Comparison of ENCODE assay signal across 1 cellular context in the genomic region with DNA sequence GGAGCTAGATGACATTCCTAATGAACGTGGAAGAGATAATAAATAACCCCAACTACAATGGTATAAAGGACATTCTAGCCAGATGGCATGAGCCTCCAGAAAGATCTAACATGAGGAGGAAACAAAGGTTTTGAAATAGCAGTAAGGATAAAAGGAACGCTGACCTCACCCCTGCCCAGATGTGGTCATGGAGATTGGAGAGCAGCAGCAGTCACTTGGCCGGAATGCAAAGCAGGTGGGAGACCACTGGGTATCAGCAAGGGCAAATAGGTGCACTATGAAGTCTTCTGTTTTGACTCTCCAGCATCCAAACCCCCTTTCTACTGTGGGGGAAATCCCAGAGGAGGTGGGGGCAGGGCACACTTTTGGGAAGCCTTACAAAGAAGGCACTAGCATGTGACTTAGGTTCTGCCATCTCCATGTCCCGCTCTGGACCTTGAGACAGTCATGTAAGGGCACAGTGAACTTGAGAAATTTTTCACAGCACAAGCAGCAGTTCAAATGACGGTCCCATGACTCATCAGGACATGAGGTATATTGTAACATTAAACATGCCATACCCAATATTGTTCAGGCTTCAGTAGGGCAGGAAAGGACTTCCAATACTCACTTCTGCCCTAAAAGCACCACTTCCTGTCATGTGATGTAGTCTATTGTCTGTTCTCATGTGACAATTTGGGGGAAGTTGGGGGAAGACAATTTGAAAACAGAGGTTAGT.
TF ChIP-seq lines count a peak whose summit lies in the region.

No MANE protein-coding gene starts in this region.

TF ChIP-seq in SK-N-SH, 30 proteins besides CTCF, POLR2A, EP300 and RAD21 (continued from another document):
- TF ChIP-seq, protein P1, sequence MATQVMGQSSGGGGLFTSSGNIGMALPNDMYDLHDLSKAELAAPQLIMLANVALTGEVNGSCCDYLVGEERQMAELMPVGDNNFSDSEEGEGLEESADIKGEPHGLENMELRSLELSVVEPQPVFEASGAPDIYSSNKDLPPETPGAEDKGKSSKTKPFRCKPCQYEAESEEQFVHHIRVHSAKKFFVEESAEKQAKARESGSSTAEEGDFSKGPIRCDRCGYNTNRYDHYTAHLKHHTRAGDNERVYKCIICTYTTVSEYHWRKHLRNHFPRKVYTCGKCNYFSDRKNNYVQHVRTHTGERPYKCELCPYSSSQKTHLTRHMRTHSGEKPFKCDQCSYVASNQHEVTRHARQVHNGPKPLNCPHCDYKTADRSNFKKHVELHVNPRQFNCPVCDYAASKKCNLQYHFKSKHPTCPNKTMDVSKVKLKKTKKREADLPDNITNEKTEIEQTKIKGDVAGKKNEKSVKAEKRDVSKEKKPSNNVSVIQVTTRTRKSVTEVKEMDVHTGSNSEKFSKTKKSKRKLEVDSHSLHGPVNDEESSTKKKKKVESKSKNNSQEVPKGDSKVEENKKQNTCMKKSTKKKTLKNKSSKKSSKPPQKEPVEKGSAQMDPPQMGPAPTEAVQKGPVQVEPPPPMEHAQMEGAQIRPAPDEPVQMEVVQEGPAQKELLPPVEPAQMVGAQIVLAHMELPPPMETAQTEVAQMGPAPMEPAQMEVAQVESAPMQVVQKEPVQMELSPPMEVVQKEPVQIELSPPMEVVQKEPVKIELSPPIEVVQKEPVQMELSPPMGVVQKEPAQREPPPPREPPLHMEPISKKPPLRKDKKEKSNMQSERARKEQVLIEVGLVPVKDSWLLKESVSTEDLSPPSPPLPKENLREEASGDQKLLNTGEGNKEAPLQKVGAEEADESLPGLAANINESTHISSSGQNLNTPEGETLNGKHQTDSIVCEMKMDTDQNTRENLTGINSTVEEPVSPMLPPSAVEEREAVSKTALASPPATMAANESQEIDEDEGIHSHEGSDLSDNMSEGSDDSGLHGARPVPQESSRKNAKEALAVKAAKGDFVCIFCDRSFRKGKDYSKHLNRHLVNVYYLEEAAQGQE (IDR thresholded peaks at IDR 0.05; ENCODE audit: low read depth, low read length), result no peak
- TF ChIP-seq, protein P2, sequence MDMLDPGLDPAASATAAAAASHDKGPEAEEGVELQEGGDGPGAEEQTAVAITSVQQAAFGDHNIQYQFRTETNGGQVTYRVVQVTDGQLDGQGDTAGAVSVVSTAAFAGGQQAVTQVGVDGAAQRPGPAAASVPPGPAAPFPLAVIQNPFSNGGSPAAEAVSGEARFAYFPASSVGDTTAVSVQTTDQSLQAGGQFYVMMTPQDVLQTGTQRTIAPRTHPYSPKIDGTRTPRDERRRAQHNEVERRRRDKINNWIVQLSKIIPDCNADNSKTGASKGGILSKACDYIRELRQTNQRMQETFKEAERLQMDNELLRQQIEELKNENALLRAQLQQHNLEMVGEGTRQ (IDR thresholded peaks at IDR 0.05; ENCODE audit: borderline replicate concordance, low read depth, low read length), result no peak
- TF ChIP-seq SMC3 (IDR thresholded peaks at IDR 0.05; ENCODE audit: low read depth, low read length) (no peak), RCOR1 (IDR thresholded peaks at IDR 0.05; ENCODE audit: low read length) (no peak), NRF1 (IDR thresholded peaks at IDR 0.05; ENCODE audit: low read depth, low read length) (no peak), RXRA (IDR thresholded peaks at IDR 0.05; ENCODE audit: borderline replicate concordance, low read depth) (peak; percentile 94; the same call in 1 of the 2 replicates), MEF2A (IDR thresholded peaks at IDR 0.05; ENCODE audit: borderline replicate concordance, low read depth) (peak; percentile 22; the same call in 1 of the 2 replicates), ELF1 (IDR thresholded peaks at IDR 0.05) (0 out of 2 replicates have a peak, but pooled peaks have one; percentile 12), GATA2 (CRISPR knock-in tag; IDR thresholded peaks at IDR 0.05) (no peak), IRF3 (IDR thresholded peaks at IDR 0.05; ENCODE audit: low read depth, low read length) (no peak), NFIC (IDR thresholded peaks at IDR 0.05; ENCODE audit: borderline replicate concordance) (peak; percentile 56), TCF12 (IDR thresholded peaks at IDR 0.05) (peak; percentile 84; the same call in 1 of the 2 replicates), POLR2AphosphoS5 (IDR thresholded peaks at IDR 0.05; ENCODE audit: low read depth, low read length) (peak; percentile 39; the same call in 1 of the 2 replicates), MXI1 (IDR thresholded peaks at IDR 0.05; ENCODE audit: low read depth, low read length) (no peak), JUND (IDR thresholded peaks at IDR 0.05) (peak; percentile 83), YY1 (IDR thresholded peaks at IDR 0.05; ENCODE audit: low read depth) (no peak), SIN3A (IDR thresholded peaks at IDR 0.05; ENCODE audit: borderline replicate concordance, low read depth, low read length) (no peak), RFX5 (IDR thresholded peaks at IDR 0.05; ENCODE audit: low read length) (no peak), FOSL2 (IDR thresholded peaks at IDR 0.05; ENCODE audit: borderline replicate concordance, low read depth) (peak; percentile 91), ZBTB33 (IDR thresholded peaks at IDR 0.05; ENCODE audit: borderline replicate concordance, low read depth) (0 out of 2 replicates have a peak, but pooled peaks have one; percentile 27), GABPA (IDR thresholded peaks at IDR 0.05; ENCODE audit: low read depth) (peak; percentile 51), TEAD4 (IDR thresholded peaks at IDR 0.05; ENCODE audit: borderline replicate concordance, insufficient read depth) (0 out of 2 replicates have a peak, but pooled peaks have one; percentile 27), TAF1 (IDR thresholded peaks at IDR 0.05; ENCODE audit: borderline replicate concordance, low read depth, low read length) (no peak), CHD2 (IDR thresholded peaks at IDR 0.05; ENCODE audit: low read length, partially characterized antibody) (no peak), EZH2phosphoT487 (IDR thresholded peaks at IDR 0.05; ENCODE audit: borderline replicate concordance, low read depth) (no peak), FOXJ3 (CRISPR knock-in tag; IDR thresholded peaks at IDR 0.05) (no peak)
- TF ChIP-seq, protein P3, sequence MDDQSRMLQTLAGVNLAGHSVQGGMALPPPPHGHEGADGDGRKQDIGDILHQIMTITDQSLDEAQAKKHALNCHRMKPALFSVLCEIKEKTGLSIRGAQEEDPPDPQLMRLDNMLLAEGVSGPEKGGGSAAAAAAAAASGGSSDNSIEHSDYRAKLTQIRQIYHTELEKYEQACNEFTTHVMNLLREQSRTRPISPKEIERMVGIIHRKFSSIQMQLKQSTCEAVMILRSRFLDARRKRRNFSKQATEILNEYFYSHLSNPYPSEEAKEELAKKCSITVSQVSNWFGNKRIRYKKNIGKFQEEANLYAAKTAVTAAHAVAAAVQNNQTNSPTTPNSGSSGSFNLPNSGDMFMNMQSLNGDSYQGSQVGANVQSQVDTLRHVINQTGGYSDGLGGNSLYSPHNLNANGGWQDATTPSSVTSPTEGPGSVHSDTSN (IDR thresholded peaks at IDR 0.05), result peak; percentile 90
- TF ChIP-seq, protein P4, sequence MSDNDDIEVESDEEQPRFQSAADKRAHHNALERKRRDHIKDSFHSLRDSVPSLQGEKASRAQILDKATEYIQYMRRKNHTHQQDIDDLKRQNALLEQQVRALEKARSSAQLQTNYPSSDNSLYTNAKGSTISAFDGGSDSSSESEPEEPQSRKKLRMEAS (IDR thresholded peaks at IDR 0.05; ENCODE audit: low read depth), result peak; percentile 83
- TF ChIP-seq, protein P5, sequence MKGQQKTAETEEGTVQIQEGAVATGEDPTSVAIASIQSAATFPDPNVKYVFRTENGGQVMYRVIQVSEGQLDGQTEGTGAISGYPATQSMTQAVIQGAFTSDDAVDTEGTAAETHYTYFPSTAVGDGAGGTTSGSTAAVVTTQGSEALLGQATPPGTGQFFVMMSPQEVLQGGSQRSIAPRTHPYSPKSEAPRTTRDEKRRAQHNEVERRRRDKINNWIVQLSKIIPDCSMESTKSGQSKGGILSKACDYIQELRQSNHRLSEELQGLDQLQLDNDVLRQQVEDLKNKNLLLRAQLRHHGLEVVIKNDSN (IDR thresholded peaks at IDR 0.05; ENCODE audit: borderline replicate concordance, low read depth), result peak; percentile 87
